34 cellular contexts compared by ENCODE assay signal in genomic region chr4:164464313-164464712, GRCh38.
"Had no signal": no experiment of that assay in that cellular context is flagged by ENCODE, and none has a peak within 500 bp of the region (broad histone marks: within the 10 kb centered on the region; RNA-seq: fewer than 3 reads in every experiment).

No MANE protein-coding gene starts in this region.

- H3K27ac ChIP-seq: adrenal gland, body of pancreas, brain microvascular endothelial cell, breast epithelium, VCaP had no signal

- H3K27me3 ChIP-seq: adrenal gland, body of pancreas, brain microvascular endothelial cell, breast epithelium had no signal

- H3K27ac Mint-ChIP-seq: activated CD4-positive, alpha-beta memory T cell treated with anti-CD3 and anti-CD28 coated beads, Interleukin-2, amount 10 ng/mL, durations not matched to agents 7 days and 5 days; activated CD4-positive, alpha-beta T cell treated with anti-CD3 and anti-CD28 coated beads for 36 hours; activated CD4-positive, alpha-beta T cell treated with anti-CD3 and anti-CD28 coated beads, Interleukin-2, amount 10 ng/mL, durations not matched to agents 7 days and 5 days; activated CD8-positive, alpha-beta memory T cell treated with anti-CD3 and anti-CD28 coated beads, Interleukin-2, amount 10 ng/mL, durations not matched to agents 7 days and 5 days; activated CD8-positive, alpha-beta T cell treated with anti-CD3 and anti-CD28 coated beads, Interleukin-2, amount 10 ng/mL, durations not matched to agents 7 days and 5 days; activated naive CD4-positive, alpha-beta T cell treated with anti-CD3 and anti-CD28 coated beads for 36 hours; activated naive CD4-positive, alpha-beta T cell treated with anti-CD3 and anti-CD28 coated beads, Interleukin-2, amount 50 U/mL, for 72 hours; activated naive CD8-positive, alpha-beta T cell treated with anti-CD3 and anti-CD28 coated beads for 36 hours; activated T-cell treated with anti-CD3 and anti-CD28 coated beads, Interleukin-2, amount 50 U/mL, for 24 hours; activated T-helper 2 cell treated with anti-CD3 and anti-CD28 coated beads, Interferon-gamma antibody, Interleukin-2, Interleukin-4, amounts not matched to agents 10 μg/mL and 5 μg/mL and 100 μg/mL, durations not matched to agents 14 hours and 24 hours and 36 hours; T-helper 1 cell treated with Interleukin-12 subunit alpha and Interleukin-12 subunit beta and Interleukin-4 antibody, amounts not matched to agents 30 μg/mL and 1 μg/mL, for 36 hours; T-helper 2 cell treated with Interferon-gamma antibody and Interleukin-4, amounts not matched to agents 5 μg/mL and 100 μg/mL, for 36 hours had no signal

- H3K9me3 ChIP-seq: adrenal gland, body of pancreas, breast epithelium had no signal

- DNase-seq: activated CD4-positive, alpha-beta memory T cell treated with anti-CD3 and anti-CD28 coated beads, Interleukin-2, amount 10 ng/mL, durations not matched to agents 7 days and 5 days; activated CD4-positive, alpha-beta T cell treated with anti-CD3 and anti-CD28 coated beads for 1 hour; activated CD4-positive, alpha-beta T cell treated with anti-CD3 and anti-CD28 coated beads for 36 hours; activated CD4-positive, alpha-beta T cell treated with anti-CD3 and anti-CD28 coated beads for 48 hours; activated CD4-positive, alpha-beta T cell treated with anti-CD3 and anti-CD28 coated beads, Interleukin-2, amount 10 ng/mL, durations not matched to agents 7 days and 5 days; activated CD4-positive, alpha-beta T cell treated with anti-CD3 and anti-CD28 coated beads, Interleukin-2, amount 50 U/mL, for 48 hours; activated CD4-positive, CD25-positive, alpha-beta regulatory T cell; activated CD8-positive, alpha-beta memory T cell treated with anti-CD3 and anti-CD28 coated beads for 24 hours; activated CD8-positive, alpha-beta memory T cell treated with anti-CD3 and anti-CD28 coated beads, Interleukin-2, amount 10 ng/mL, durations not matched to agents 7 days and 5 days; activated CD8-positive, alpha-beta memory T cell treated with anti-CD3 and anti-CD28 coated beads, Interleukin-2, amount 50 U/mL, for 48 hours; activated CD8-positive, alpha-beta T cell treated with anti-CD3 and anti-CD28 coated beads, Interleukin-2, amount 10 ng/mL, durations not matched to agents 7 days and 5 days; activated effector memory CD4-positive, alpha-beta T cell treated with Interleukin-2 at 50 U/mL for 16 hours; activated gamma-delta T cell; activated naive CD4-positive, alpha-beta T cell treated with anti-CD3 and anti-CD28 coated beads for 36 hours; activated naive CD4-positive, alpha-beta T cell treated with anti-CD3 and anti-CD28 coated beads, Interleukin-2, amount 50 U/mL, for 16 hours; activated naive CD8-positive, alpha-beta T cell treated with anti-CD3 and anti-CD28 coated beads for 36 hours; activated T-cell treated with anti-CD3 and anti-CD28 coated beads, Interleukin-2, amount 50 U/mL, for 24 hours; activated T-cell treated with anti-CD3 and anti-CD28 coated beads, Interleukin-2, amount 50 U/mL, for 48 hours; adrenal gland; amniotic stem cell; aorta; body of pancreas; brain microvascular endothelial cell; central memory CD4-positive, alpha-beta T cell; T-helper 1 cell; T-helper 2 cell; T-helper 9 cell had no signal

- H3K36me3 ChIP-seq: adrenal gland, brain microvascular endothelial cell, breast epithelium had no signal

- H3K4me3 ChIP-seq: adrenal gland, body of pancreas, breast epithelium had no signal

- H3K27me3 Mint-ChIP-seq: activated CD4-positive, alpha-beta memory T cell treated with anti-CD3 and anti-CD28 coated beads, Interleukin-2, amount 10 ng/mL, durations not matched to agents 7 days and 5 days; activated CD4-positive, alpha-beta T cell treated with anti-CD3 and anti-CD28 coated beads for 36 hours; activated CD4-positive, alpha-beta T cell treated with anti-CD3 and anti-CD28 coated beads, Interleukin-2, amount 10 ng/mL, durations not matched to agents 7 days and 5 days; activated CD8-positive, alpha-beta memory T cell treated with anti-CD3 and anti-CD28 coated beads, Interleukin-2, amount 10 ng/mL, durations not matched to agents 7 days and 5 days; activated naive CD8-positive, alpha-beta T cell treated with anti-CD3 and anti-CD28 coated beads for 36 hours; activated T-cell treated with anti-CD3 and anti-CD28 coated beads, Interleukin-2, amount 50 U/mL, for 24 hours had no signal

- H3K4me3 Mint-ChIP-seq: activated CD4-positive, alpha-beta memory T cell treated with anti-CD3 and anti-CD28 coated beads, Interleukin-2, amount 10 ng/mL, durations not matched to agents 7 days and 5 days; activated CD4-positive, alpha-beta T cell treated with anti-CD3 and anti-CD28 coated beads for 36 hours; activated CD4-positive, alpha-beta T cell treated with anti-CD3 and anti-CD28 coated beads, Interleukin-2, amount 10 ng/mL, durations not matched to agents 7 days and 5 days; activated CD8-positive, alpha-beta memory T cell treated with anti-CD3 and anti-CD28 coated beads, Interleukin-2, amount 10 ng/mL, durations not matched to agents 7 days and 5 days; activated CD8-positive, alpha-beta T cell treated with anti-CD3 and anti-CD28 coated beads, Interleukin-2, amount 10 ng/mL, durations not matched to agents 7 days and 5 days; activated naive CD4-positive, alpha-beta T cell treated with anti-CD3 and anti-CD28 coated beads for 36 hours; activated naive CD8-positive, alpha-beta T cell treated with anti-CD3 and anti-CD28 coated beads for 36 hours; activated T-cell treated with anti-CD3 and anti-CD28 coated beads, Interleukin-2, amount 50 U/mL, for 24 hours; T-helper 1 cell treated with Interleukin-12 subunit alpha and Interleukin-12 subunit beta and Interleukin-4 antibody, amounts not matched to agents 30 μg/mL and 1 μg/mL, for 36 hours; T-helper 2 cell treated with Interferon-gamma antibody and Interleukin-4, amounts not matched to agents 5 μg/mL and 100 μg/mL, for 36 hours had no signal

- H3K36me3 Mint-ChIP-seq: activated CD8-positive, alpha-beta memory T cell treated with anti-CD3 and anti-CD28 coated beads, Interleukin-2, amount 10 ng/mL, durations not matched to agents 7 days and 5 days; activated naive CD4-positive, alpha-beta T cell treated with anti-CD3 and anti-CD28 coated beads, Interleukin-2, amount 50 U/mL, for 72 hours; activated naive CD8-positive, alpha-beta T cell treated with anti-CD3 and anti-CD28 coated beads for 36 hours had no signal

- H3K4me1 Mint-ChIP-seq: activated CD4-positive, alpha-beta memory T cell treated with anti-CD3 and anti-CD28 coated beads, Interleukin-2, amount 10 ng/mL, durations not matched to agents 7 days and 5 days; activated CD4-positive, alpha-beta T cell treated with anti-CD3 and anti-CD28 coated beads for 36 hours; activated CD4-positive, alpha-beta T cell treated with anti-CD3 and anti-CD28 coated beads, Interleukin-2, amount 10 ng/mL, durations not matched to agents 7 days and 5 days; activated CD8-positive, alpha-beta memory T cell treated with anti-CD3 and anti-CD28 coated beads, Interleukin-2, amount 10 ng/mL, durations not matched to agents 7 days and 5 days; activated naive CD8-positive, alpha-beta T cell treated with anti-CD3 and anti-CD28 coated beads for 36 hours had no signal

- H3K9me3 Mint-ChIP-seq: activated CD4-positive, alpha-beta memory T cell treated with anti-CD3 and anti-CD28 coated beads, Interleukin-2, amount 10 ng/mL, durations not matched to agents 7 days and 5 days; activated CD4-positive, alpha-beta T cell treated with anti-CD3 and anti-CD28 coated beads, Interleukin-2, amount 10 ng/mL, durations not matched to agents 7 days and 5 days; activated naive CD8-positive, alpha-beta T cell treated with anti-CD3 and anti-CD28 coated beads for 36 hours; activated T-helper 2 cell treated with anti-CD3 and anti-CD28 coated beads, Interferon-gamma antibody, Interleukin-2, Interleukin-4, amounts not matched to agents 10 μg/mL and 5 μg/mL and 100 μg/mL, durations not matched to agents 14 hours and 24 hours and 36 hours; T-helper 1 cell treated with Interleukin-12 subunit alpha and Interleukin-12 subunit beta and Interleukin-4 antibody, amounts not matched to agents 30 μg/mL and 1 μg/mL, for 36 hours; T-helper 2 cell treated with Interferon-gamma antibody and Interleukin-4, amounts not matched to agents 5 μg/mL and 100 μg/mL, for 36 hours had no signal

- ATAC-seq: activated CD4-positive, alpha-beta T cell treated with anti-CD3 and anti-CD28 coated beads for 36 hours; activated CD4-positive, CD25-positive, alpha-beta regulatory T cell treated with anti-CD3 and anti-CD28 coated beads, Interleukin-2, amount 50 U/mL, for 24 hours; activated CD8-positive, alpha-beta memory T cell treated with anti-CD3 and anti-CD28 coated beads, Interleukin-2, amount 10 ng/mL, durations not matched to agents 7 days and 5 days; activated CD8-positive, alpha-beta T cell treated with anti-CD3 and anti-CD28 coated beads, Interleukin-2, amount 10 ng/mL, durations not matched to agents 7 days and 5 days; activated naive CD4-positive, alpha-beta T cell treated with anti-CD3 and anti-CD28 coated beads, Interleukin-2, amount 50 U/mL, for 72 hours; body of pancreas had no signal
